8 cellular contexts compared by ENCODE assay signal in the genomic region with DNA sequence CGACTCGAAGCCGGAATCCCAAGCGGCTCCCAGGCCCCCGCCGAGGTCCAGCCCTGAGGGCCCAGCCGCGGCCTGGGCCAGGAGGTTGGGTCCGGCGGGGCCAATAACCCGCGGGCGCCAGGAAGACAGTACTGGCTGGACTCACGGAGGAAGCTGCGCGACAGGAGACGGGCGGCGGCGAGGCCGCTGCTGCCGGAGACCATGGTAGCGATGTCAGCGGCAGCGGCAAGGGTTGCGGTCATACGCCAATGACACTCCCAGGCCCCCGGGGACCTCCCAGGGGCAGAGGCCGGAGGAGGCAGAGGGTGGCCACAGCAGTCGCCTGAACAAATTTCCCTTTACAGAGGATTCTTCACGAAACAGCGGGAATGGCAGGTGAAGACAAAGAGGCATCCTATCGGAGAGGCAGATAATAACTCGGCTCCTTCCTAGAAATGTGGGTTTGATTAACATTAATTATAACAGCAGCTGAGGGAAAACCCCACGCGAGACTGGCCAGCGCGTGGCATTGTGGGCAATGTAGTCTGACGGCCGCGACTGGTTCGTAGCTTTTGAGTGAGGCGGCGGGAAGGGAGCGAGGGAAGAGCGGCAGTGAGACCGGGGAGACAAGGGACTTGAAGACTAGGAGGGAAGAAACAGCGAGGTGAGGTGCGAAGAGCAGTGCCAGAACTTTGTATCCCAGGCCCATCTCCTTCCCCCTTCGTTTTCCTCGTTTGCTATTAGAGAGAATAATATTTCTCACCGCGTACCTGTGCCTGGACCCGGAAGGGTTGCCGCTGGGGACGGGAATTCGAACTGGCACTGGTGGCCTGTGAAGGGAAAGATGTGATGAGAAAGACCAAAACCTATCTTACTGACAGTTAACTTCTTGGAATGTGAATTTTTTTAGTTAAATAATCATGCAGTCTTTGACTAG. TPM values are rescaled to one million over a fixed set of nuclear protein-coding genes. Genes with fewer than 3 reads are reported as not detected.
DNase-seq lines count a peak whose midpoint lies in the region; ATAC-seq and TF ChIP-seq lines count a peak whose summit lies in the region.

A gene (minus strand): TSS at position 253 of the 916 bp plus-strand sequence. CDS start 11 bp downstream, at position 242.

- intact Hi-C loops in activated CD4-positive, alpha-beta T cell treated with anti-CD3 and anti-CD28 coated beads for 36 hours (cut with DNase I, micrococcal nuclease) = loop anchor here in 1 of 2 experiments (1.0 to 5.0 kb wide), 5 partner anchors 57 to 958 kb away; a partner anchor contains a TSS

- no peaks in the 10 kb centered on the region for H3K9me3 Mint-ChIP-seq in activated CD4-positive, alpha-beta T cell treated with anti-CD3 and anti-CD28 coated beads for 36 hours (ENCODE audit: low read depth)

- CTCF ChIA-PET in activated CD4-positive, alpha-beta T cell treated with anti-CD3 and anti-CD28 coated beads for 36 hours (lab: Charles Lee) = interaction anchor here (0.7 to 1.3 kb wide), 5 partner anchors 10 to 467 kb away, joined by 3 to 4 read pairs (median 3); no protein-coding TSS in a partner anchor

- no peak for TF ChIP-seq CTCF in choroid plexus epithelial cell (conservative IDR thresholded peaks at IDR 0.05; ENCODE audit: low read depth, low read length)

- no peaks in the 10 kb centered on the region for H3K27me3 Mint-ChIP-seq in activated CD4-positive, alpha-beta T cell treated with anti-CD3 and anti-CD28 coated beads for 36 hours

- H3K36me3 Mint-ChIP-seq in activated CD4-positive, alpha-beta T cell treated with anti-CD3 and anti-CD28 coated beads for 36 hours (ENCODE audit: low read depth) = peaks cover 2% of the 10 kb centered on the region

- H3K4me3 ChIP-seq in choroid plexus epithelial cell (ENCODE audit: low read depth, low read length) = peak within 1 kb of the TSS; percentile 97

- H3K4me3 Mint-ChIP-seq in activated CD4-positive, alpha-beta T cell treated with anti-CD3 and anti-CD28 coated beads for 36 hours = peak within 1 kb of the TSS; percentile 94

- H3K4me1 Mint-ChIP-seq in activated CD4-positive, alpha-beta T cell treated with anti-CD3 and anti-CD28 coated beads for 36 hours = peaks cover 34% of the 10 kb centered on the region

- H3K27ac Mint-ChIP-seq in activated CD4-positive, alpha-beta T cell treated with anti-CD3 and anti-CD28 coated beads for 36 hours = peak within 1 kb of the TSS; percentile 98

- DNase-seq in Ammon's horn (ENCODE audit: low spot score) = peak; percentile 95
- peak; percentile 80 for DNase-seq in GM19238 (ENCODE audit: insufficient read length, low spot score)
- DNase-seq in NCI-H524 (lab: John Stamatoyannopoulos, UW) = peak; percentile 51 to 77
- DNase-seq in activated CD4-positive, alpha-beta T cell treated with anti-CD3 and anti-CD28 coated beads for 36 hours = peak; percentile 92
- peak; percentile 82 for DNase-seq in choroid plexus epithelial cell (ENCODE audit: low read depth)
- DNase-seq in kidney glomerular epithelial cell (lab: John Stamatoyannopoulos, UW) = peak; percentile 57
- DNase-seq in stimulated activated CD4-positive, alpha-beta T cell treated with anti-CD3 and anti-CD28 coated beads, Interleukin-1b, Interleukin-23, amount 100 ng/mL, for 24 hours (ENCODE audit: low read depth in 4 of 4, low spot score in 1 of 4) = peak; percentile 61 to 78 (median 75)

- peak; percentile 93 for ATAC-seq in HG03442 (IDR thresholded peaks at IDR 0.05; ENCODE audit: unreplicated experiment)
- ATAC-seq in activated CD4-positive, alpha-beta T cell treated with anti-CD3 and anti-CD28 coated beads for 36 hours = peak; percentile 93

- POLR2A ChIA-PET in activated CD4-positive, alpha-beta T cell treated with anti-CD3 and anti-CD28 coated beads for 36 hours (lab: Charles Lee) = interaction anchor here (1.3 kb wide), 1 partner anchor 487 kb away, joined by 3 read pairs; no protein-coding TSS in a partner anchor

RNA-seq across cellular contexts. Expression of the gene that starts here (rescaled TPM):
- 10 to 100 TPM; 60.7 to 68.9 TPM for total RNA-seq in activated CD4-positive, alpha-beta T cell treated with anti-CD3 and anti-CD28 coated beads for 36 hours

Comparison
In these comparisons a context has a peak if more than half of its experiments do, and no peak if none do; other contexts are left out.
1. Peak in every context shown above with its lines: DNase-seq, ATAC-seq and H3K4me3 ChIP-seq.